Comparison of ENCODE assay signal across 1 cellular context in genomic region chr6:2733324-2733723, GRCh38.
TF ChIP-seq lines count a peak whose summit lies in the region.

No MANE protein-coding gene starts in this region.

TF ChIP-seq in K562, 482 proteins besides CTCF, POLR2A, EP300 and RAD21 (continued from another document):
- TF ChIP-seq ZNF518B (CRISPR knock-in tag; IDR thresholded peaks at IDR 0.05), result no peak
- no peak for TF ChIP-seq ETV1 (tag; conservative IDR thresholded peaks at IDR 0.05; ENCODE audit: low read depth)
- peak; percentile 82; the same call in 1 of the 2 replicates for TF ChIP-seq SMARCE1 (IDR thresholded peaks at IDR 0.05)
- no peak for TF ChIP-seq CREB5 (CRISPR knock-in tag; IDR thresholded peaks at IDR 0.05)
- peak; percentile 45; the same call in 1 of the 2 replicates for TF ChIP-seq DPF2 (IDR thresholded peaks at IDR 0.05)
- peak; percentile 95 for TF ChIP-seq ZNF766 (CRISPR knock-in tag; conservative IDR thresholded peaks at IDR 0.05)
- peak; percentile 73; the same call in 1 of the 2 replicates for TF ChIP-seq ZNF197 (CRISPR knock-in tag; IDR thresholded peaks at IDR 0.05; ENCODE audit: low read depth)
- TF ChIP-seq ARID1B (IDR thresholded peaks at IDR 0.05), result peak; percentile 52
- TF ChIP-seq ZNF445 (CRISPR knock-in tag; IDR thresholded peaks at IDR 0.05; ENCODE audit: low read depth), result no peak
- TF ChIP-seq ADNP (tag; IDR thresholded peaks at IDR 0.05), result peak; percentile 29; the same call in 1 of the 2 replicates
- peak in 1 of 2 experiments; percentile 77 for TF ChIP-seq AFF1 (IDR thresholded peaks at IDR 0.05; ENCODE audit: low read depth in 1 of 2, partially characterized antibody in 2 of 2)
- TF ChIP-seq IRF1 (CRISPR knock-in tag; IDR thresholded peaks at IDR 0.05; ENCODE audit: borderline replicate concordance), result no peak
